Comparison of ENCODE assay signal across 9 cellular contexts in the genomic region with DNA sequence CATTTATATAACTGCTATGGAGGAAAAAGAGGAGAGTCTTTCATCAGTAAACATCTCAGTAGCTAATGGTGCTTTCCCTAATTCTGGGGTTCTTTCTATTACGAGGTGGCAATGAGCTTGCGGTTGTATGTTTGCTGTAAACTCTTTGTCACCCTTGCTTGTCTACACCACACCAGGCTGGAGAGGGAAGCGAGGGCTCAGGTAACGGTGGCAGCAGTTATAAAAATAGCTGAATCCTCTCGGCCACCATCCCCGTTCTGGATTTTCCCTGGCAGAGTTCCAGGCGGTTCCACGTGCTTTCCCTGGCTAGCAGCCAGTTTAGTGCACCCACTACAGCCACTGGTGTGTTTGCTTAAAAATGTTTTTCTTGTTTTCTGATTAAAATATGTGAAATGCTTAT. TPM values are rescaled to one million over a fixed set of nuclear protein-coding genes. Genes with fewer than 3 reads are reported as not detected.
DNase-seq lines count a peak whose midpoint lies in the region; ATAC-seq and TF ChIP-seq lines count a peak whose summit lies in the region.
"Had no signal": no experiment of that assay in that cellular context is flagged by ENCODE, and none has a peak within 500 bp of the region (broad histone marks: within the 10 kb centered on the region; RNA-seq: fewer than 3 reads in every experiment).

No MANE protein-coding gene starts in this region.

- H3K36me3 ChIP-seq in body of pancreas (replicated peaks in 1 of 2; ENCODE audit: insufficient read depth in 1 of 2, low read depth in 2 of 2), result no peaks in the 10 kb centered on the region

- H3K4me3 ChIP-seq in GM12865 (ENCODE audit: low read depth, low read length) (no peak overlapping the region), body of pancreas (no peak overlapping the region)
- H3K4me3 ChIP-seq: psoas muscle had no signal

- intact Hi-C loops in body of pancreas (cut with DNase I), result no loop called here

- H3K27ac ChIP-seq in body of pancreas, result peak overlapping the region in 1 of 4 donors; percentile 22
- H3K27ac ChIP-seq: psoas muscle had no signal

- ATAC-seq in GM21737 (IDR thresholded peaks at IDR 0.05; ENCODE audit: unreplicated experiment) (peak; percentile 35), body of pancreas (peak; percentile 36), esophagus mucosa (no peak)

- 17 to 22% methylated on average over 8 of the region's 8 CpGs for WGBS in body of pancreas, 2 donors

- TF ChIP-seq POLR2A in body of pancreas (IDR thresholded peaks at IDR 0.05), result no peak

- TF ChIP-seq CTCF in GM12865 (IDR thresholded peaks at IDR 0.05; ENCODE audit: insufficient read depth, low read depth, low read length, missing control alignments) (no peak), body of pancreas (IDR thresholded peaks at IDR 0.05) (no peak)

- H3K4me1 ChIP-seq in body of pancreas, result peaks cover 25% of the 10 kb centered on the region
- H3K4me1 ChIP-seq: psoas muscle had no signal

- H3K27me3 ChIP-seq in body of pancreas, result no peaks in the 10 kb centered on the region

- no peaks in the 10 kb centered on the region for H3K9me3 ChIP-seq in body of pancreas
- H3K9me3 ChIP-seq: psoas muscle had no signal

- DNase-seq in GM12865 (ENCODE audit: low read depth), result peak; percentile 87
- DNase-seq in NCI-H510A (lab: John Stamatoyannopoulos, UW), result peak; percentile 14
- DNase-seq in body of pancreas, result peak; percentile 47 to 63 (median 58)
- DNase-seq in stimulated activated CD4-positive, alpha-beta T cell treated with anti-CD3 and anti-CD28 coated beads, Interleukin-1b, Interleukin-23, amount 100 ng/mL, for 24 hours (ENCODE audit: low read depth in 4 of 4, low spot score in 1 of 4), result peak; percentile 14 to 25 (median 25)
- no peak for DNase-seq in NCI-H524 treated with DMSO at 0.1 percent for 48 hours (lab: John Stamatoyannopoulos, UW)
- DNase-seq in germinal center (ENCODE audit: low spot score), result no peak
- DNase-seq: psoas muscle had no signal

RNA-seq across cellular contexts. Expression of a gene that starts 39.0 kb away (rescaled TPM):
- total RNA-seq in body of pancreas (not detected), esophagus mucosa (not detected)
- total RNA-seq: psoas muscle had no signal

RNA-seq across cellular contexts. Expression of a gene that starts 39.1 kb away (rescaled TPM):
- total RNA-seq in body of pancreas (10 to 100 TPM; 50.8 TPM), esophagus mucosa (53.5 TPM)

Comparison
In these comparisons a context has a peak if more than half of its experiments do, and no peak if none do; other contexts are left out.
1. DNase-seq: peak in GM12865 (single experiment), NCI-H510A (single experiment), body of pancreas (4 of 4) and stimulated activated CD4-positive, alpha-beta T cell treated with anti-CD3 and anti-CD28 coated beads, Interleukin-1b, Interleukin-23, amount 100 ng/mL, for 24 hours (4 of 4); none in NCI-H524 treated with DMSO at 0.1 percent for 48 hours (single experiment) and germinal center (single experiment).